In genomic region chr13:93248627-93249047, GRCh38 we compare ENCODE assay signal across 9 cellular contexts. TPM values are rescaled to one million over a fixed set of nuclear protein-coding genes. Genes with fewer than 3 reads are reported as not detected.
DNase-seq lines count a peak whose midpoint lies in the region; ATAC-seq and TF ChIP-seq lines count a peak whose summit lies in the region.
"Had no signal": no experiment of that assay in that cellular context is flagged by ENCODE, and none has a peak within 500 bp of the region (broad histone marks: within the 10 kb centered on the region; RNA-seq: fewer than 3 reads in every experiment).

No MANE protein-coding gene starts in this region.

- POLR2A ChIA-PET in AG04450 (lab: Yijun Ruan, JAX): no interaction called here

- peaks cover 0 to 12% (median 0%) of the 10 kb centered on the region in 4 donors for H3K4me1 ChIP-seq in tibial nerve

- DNase-seq in AG04450 (ENCODE audit: low read depth, low spot score): no peak
- peak; percentile 82 for DNase-seq in LHCN-M2 (ENCODE audit: low read depth)
- peak; percentile 78 for DNase-seq in SK-MEL-5 (ENCODE audit: low read depth, low spot score)
- no peak for DNase-seq in kidney epithelial cell (ENCODE audit: low read depth)
- no peak for DNase-seq in tibial nerve (ENCODE audit: low spot score in 2 of 2)
- DNase-seq in MV-4-11 (lab: John Stamatoyannopoulos, UW): no peak
- DNase-seq in erythroblast (lab: John Stamatoyannopoulos, UW): no peak

- no peak overlapping the region for H3K27ac ChIP-seq in AG04450 (ENCODE audit: low read depth, low read length)
- no peak overlapping the region for H3K27ac ChIP-seq in tibial nerve
- H3K27ac ChIP-seq: HL-60 had no signal

- TF ChIP-seq POLR2A in tibial nerve (IDR thresholded peaks at IDR 0.05) (no peak), erythroblast (IDR thresholded peaks at IDR 0.05; ENCODE audit: low read length) (no peak)

- H3K4me3 ChIP-seq in AG04450 (ENCODE audit: low read depth, low read length): no peak overlapping the region
- H3K4me3 ChIP-seq in kidney epithelial cell (ENCODE audit: low read depth, low read length): no peak overlapping the region
- no peak overlapping the region for H3K4me3 ChIP-seq in tibial nerve

- peak; percentile 24; the same call in 1 of the 2 replicates for TF ChIP-seq CTCF in AG04450 (IDR thresholded peaks at IDR 0.05; ENCODE audit: low read depth, low read length)
- peak; percentile 86 for TF ChIP-seq CTCF in kidney epithelial cell (IDR thresholded peaks at IDR 0.05; ENCODE audit: insufficient read depth, low read length, poor library complexity, severe bottlenecking)
- TF ChIP-seq CTCF in tibial nerve (IDR thresholded peaks at IDR 0.05): peak in 1 of 5 experiments; percentile 6

- in situ Hi-C loops in SK-MEL-5 (cut with HindIII; ENCODE audit: low pct_unique_long_range_greater_than_20kb, low sequenced_read_pairs): no loop called here

- H3K9me3 ChIP-seq in AG04450 (ENCODE audit: control insufficient read depth, insufficient read depth, low read length) (no peaks in the 10 kb centered on the region), tibial nerve (no peaks in the 10 kb centered on the region)

- no peaks in the 10 kb centered on the region for H3K27me3 ChIP-seq in AG04450 (ENCODE audit: control insufficient read depth, insufficient read depth, low read length)
- H3K27me3 ChIP-seq in kidney epithelial cell (ENCODE audit: control insufficient read depth, insufficient read depth, low read length): no peaks in the 10 kb centered on the region
- no peaks in the 10 kb centered on the region for H3K27me3 ChIP-seq in tibial nerve

- no peaks in the 10 kb centered on the region for H3K36me3 ChIP-seq in kidney epithelial cell (ENCODE audit: control insufficient read depth, insufficient read depth, low read length)
- no peaks in the 10 kb centered on the region for H3K36me3 ChIP-seq in tibial nerve

- ATAC-seq in HG02571 (IDR thresholded peaks at IDR 0.05; ENCODE audit: unreplicated experiment): no peak

- 43 to 57% methylated on average over 8 of the region's 8 CpGs for WGBS in tibial nerve, 2 donors

- no peak for TF ChIP-seq EP300 in tibial nerve (IDR thresholded peaks at IDR 0.05)

- CTCF ChIA-PET in AG04450 (lab: Charles Lee): interaction anchor here (1.3 to 1.5 kb wide), 2 partner anchors 13 to 1113 kb away, joined by 3 read pairs; no protein-coding TSS in a partner anchor

RNA-seq across cellular contexts. Expression of gene GPC6, which starts 22.0 kb away (rescaled TPM):
- polyA plus RNA-seq in AG04450 (2011; rRNA removed): 40.4 and 41.1 TPM in 2 replicates
- 88.6 and 111 TPM in 2 replicates for polyA minus RNA-seq in AG04450 (2011; rRNA and poly(A)+ RNA removed)
- total RNA-seq in LHCN-M2 (2014; rRNA removed) (13.0 and 17.0 TPM in 2 replicates), kidney epithelial cell (62.6 and 62.7 TPM in 2 replicates), tibial nerve (10 to 100 TPM; 21.9 to 39.5 (median 29.8) TPM)
- 3.2 TPM for polyA plus RNA-seq in LHCN-M2 (2012)
- 6.1 and 6.6 TPM in 2 replicates for total RNA-seq in SK-MEL-5 (2014; rRNA removed; shearing (Covaris generic))
- polyA plus RNA-seq in SK-MEL-5 (2015; cell fraction: cytosol; rRNA removed): 4.7 and 8.7 TPM in 2 replicates
- polyA plus RNA-seq in SK-MEL-5 (2015; cell fraction: nucleus; rRNA removed): 1.8 and 4.3 TPM in 2 replicates

Comparison
In these comparisons a context has a peak if more than half of its experiments do, and no peak if none do; other contexts are left out.
1. DNase-seq: peak in LHCN-M2 (single experiment) and SK-MEL-5 (single experiment); none in AG04450 (single experiment), kidney epithelial cell (single experiment), tibial nerve (0 of 2), MV-4-11 (single experiment) and erythroblast (0 of 2).